ENCODE assay signal across 1 cellular context in the genomic region with DNA sequence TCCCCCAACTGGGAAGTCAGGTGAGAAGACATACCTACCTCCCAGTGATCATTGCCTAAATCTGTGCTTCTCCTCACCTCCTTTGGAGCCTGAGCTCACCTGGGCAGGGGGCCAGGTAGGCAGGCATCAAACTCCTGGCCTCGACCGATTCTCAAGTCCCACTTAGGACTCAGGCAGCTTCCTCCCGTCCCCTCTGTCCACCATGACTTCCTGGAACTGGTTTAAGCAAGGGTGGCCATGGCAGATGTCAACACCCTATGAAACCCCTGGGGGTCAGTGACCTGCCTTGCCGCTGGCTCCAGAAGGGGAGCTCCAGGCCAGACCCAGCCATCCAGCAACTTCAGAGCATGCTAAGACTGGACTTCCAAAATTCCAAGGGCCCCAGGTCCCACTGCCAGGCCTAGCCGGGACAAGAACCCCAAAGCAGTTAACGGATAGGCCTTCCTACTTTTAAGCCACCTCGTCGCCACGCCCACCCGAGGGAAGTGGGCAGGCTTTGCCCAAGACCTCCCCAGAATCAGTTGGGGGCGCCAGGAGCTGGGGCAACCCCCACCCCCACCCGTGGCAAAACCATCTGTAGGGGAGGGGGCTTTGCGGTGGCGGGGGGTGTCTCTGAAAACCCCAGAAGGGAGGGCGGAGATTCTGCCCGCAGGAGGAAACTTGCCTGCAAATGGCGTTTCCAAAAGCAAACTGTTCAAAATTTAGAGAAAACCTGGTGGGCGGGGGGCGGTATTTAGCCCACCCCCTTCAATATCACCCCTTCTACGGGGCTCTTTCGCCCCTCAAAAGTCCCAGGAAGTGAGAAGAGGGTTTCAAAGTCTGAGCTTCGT.
TF ChIP-seq lines count a peak whose summit lies in the region.

No MANE protein-coding gene starts in this region.

TF ChIP-seq in IMR-90, 13 proteins besides CTCF, POLR2A, EP300 and RAD21:
- TF ChIP-seq FOS (IDR thresholded peaks at IDR 0.05; ENCODE audit: low read depth, low read length) (no peak), MXI1 (IDR thresholded peaks at IDR 0.05; ENCODE audit: borderline replicate concordance, low read depth, low read length) (no peak), BHLHE40 (IDR thresholded peaks at IDR 0.05; ENCODE audit: low read depth, low read length) (no peak), NFE2L2 (IDR thresholded peaks at IDR 0.05; ENCODE audit: low read depth, low read length) (no peak), RFX5 (IDR thresholded peaks at IDR 0.05; ENCODE audit: low read depth, low read length) (no peak), SMC3 (IDR thresholded peaks at IDR 0.05; ENCODE audit: low read depth, low read length) (no peak), MAFK (IDR thresholded peaks at IDR 0.05; ENCODE audit: low read depth, low read length) (no peak), MAZ (IDR thresholded peaks at IDR 0.05; ENCODE audit: borderline replicate concordance, low read depth, low read length) (no peak), CEBPB (IDR thresholded peaks at IDR 0.05; ENCODE audit: low read depth, low read length) (no peak), RCOR1 (IDR thresholded peaks at IDR 0.05; ENCODE audit: insufficient replicate concordance, low read length) (no peak), CHD1 (IDR thresholded peaks at IDR 0.05; ENCODE audit: low read depth, low read length) (no peak)
- TF ChIP-seq, protein P1, sequence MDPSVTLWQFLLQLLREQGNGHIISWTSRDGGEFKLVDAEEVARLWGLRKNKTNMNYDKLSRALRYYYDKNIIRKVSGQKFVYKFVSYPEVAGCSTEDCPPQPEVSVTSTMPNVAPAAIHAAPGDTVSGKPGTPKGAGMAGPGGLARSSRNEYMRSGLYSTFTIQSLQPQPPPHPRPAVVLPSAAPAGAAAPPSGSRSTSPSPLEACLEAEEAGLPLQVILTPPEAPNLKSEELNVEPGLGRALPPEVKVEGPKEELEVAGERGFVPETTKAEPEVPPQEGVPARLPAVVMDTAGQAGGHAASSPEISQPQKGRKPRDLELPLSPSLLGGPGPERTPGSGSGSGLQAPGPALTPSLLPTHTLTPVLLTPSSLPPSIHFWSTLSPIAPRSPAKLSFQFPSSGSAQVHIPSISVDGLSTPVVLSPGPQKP (IDR thresholded peaks at IDR 0.05; ENCODE audit: borderline replicate concordance, low read depth, low read length): no peak
- TF ChIP-seq, protein P2, sequence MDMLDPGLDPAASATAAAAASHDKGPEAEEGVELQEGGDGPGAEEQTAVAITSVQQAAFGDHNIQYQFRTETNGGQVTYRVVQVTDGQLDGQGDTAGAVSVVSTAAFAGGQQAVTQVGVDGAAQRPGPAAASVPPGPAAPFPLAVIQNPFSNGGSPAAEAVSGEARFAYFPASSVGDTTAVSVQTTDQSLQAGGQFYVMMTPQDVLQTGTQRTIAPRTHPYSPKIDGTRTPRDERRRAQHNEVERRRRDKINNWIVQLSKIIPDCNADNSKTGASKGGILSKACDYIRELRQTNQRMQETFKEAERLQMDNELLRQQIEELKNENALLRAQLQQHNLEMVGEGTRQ (IDR thresholded peaks at IDR 0.05; ENCODE audit: low read depth, low read length): no peak
